In genomic region chr17:46875849-46876352, GRCh38 we compare ENCODE assay signal across 1 cellular context.
TF ChIP-seq lines count a peak whose summit lies in the region.

No MANE protein-coding gene starts in this region.

TF ChIP-seq in A549, 52 proteins besides CTCF, POLR2A, EP300 and RAD21 (continued from another document):
- TF ChIP-seq MAX (IDR thresholded peaks at IDR 0.05) (no peak), MAZ (IDR thresholded peaks at IDR 0.05; ENCODE audit: borderline replicate concordance, low read depth, low read length) (no peak), JUN (IDR thresholded peaks at IDR 0.05) (no peak), HEYL (CRISPR knock-in tag; IDR thresholded peaks at IDR 0.05) (no peak), RFX5 (IDR thresholded peaks at IDR 0.05) (no peak), BHLHE40 (IDR thresholded peaks at IDR 0.05; ENCODE audit: low read depth, low read length) (no peak), SMC3 (IDR thresholded peaks at IDR 0.05) (no peak), CHD4 (IDR thresholded peaks at IDR 0.05; ENCODE audit: borderline replicate concordance) (no peak), RARB (CRISPR knock-in tag; IDR thresholded peaks at IDR 0.05) (no peak), JUNB (IDR thresholded peaks at IDR 0.05) (no peak), HOXA7 (CRISPR knock-in tag; IDR thresholded peaks at IDR 0.05) (no peak)
